1 cellular context compared by ENCODE assay signal in genomic region chr21:42939581-42940413, GRCh38.
A peak's percentile ranks its signal among the peaks of the same experiment; 100 is the strongest.
TF ChIP-seq lines count a peak whose summit lies in the region.

No MANE protein-coding gene starts in this region.

TF ChIP-seq in K562, 482 proteins besides CTCF, POLR2A, EP300 and RAD21:
- no peak for TF ChIP-seq TCFL5 (CRISPR knock-in tag; conservative IDR thresholded peaks at IDR 0.05)
- TF ChIP-seq CEBPB (tag; IDR thresholded peaks at IDR 0.05): 0 out of 2 replicates have a peak, but pooled peaks have one; percentile 18
